Comparison of ENCODE assay signal across 24 cellular contexts in the genomic region with DNA sequence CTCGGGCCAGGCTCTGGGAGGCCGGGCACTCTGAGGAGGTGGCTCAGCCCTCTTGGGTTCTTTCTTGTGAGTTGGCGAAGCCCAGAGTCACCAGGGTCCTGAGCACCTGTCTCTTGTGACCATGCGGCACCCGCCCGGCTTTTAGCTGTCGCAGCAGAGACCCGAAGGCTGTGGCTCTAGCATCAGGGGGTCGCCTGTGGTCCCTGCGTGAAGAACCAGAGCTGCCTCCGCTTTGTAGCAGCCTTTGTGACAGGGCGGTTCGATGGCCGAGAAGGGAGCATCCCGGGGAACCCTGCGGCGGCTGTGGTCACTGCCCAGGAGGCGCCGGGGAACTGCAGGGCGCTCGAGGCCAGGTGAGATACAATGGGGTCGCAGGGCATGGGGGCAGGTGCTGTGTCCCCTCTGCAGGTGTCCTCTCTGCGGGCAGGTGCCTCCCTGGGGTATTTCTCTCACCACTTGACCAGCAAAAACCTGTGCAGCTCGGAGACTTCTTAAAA. TPM values are rescaled to one million over a fixed set of nuclear protein-coding genes. Genes with fewer than 3 reads are reported as not detected.
DNase-seq lines count a peak whose midpoint lies in the region; ATAC-seq and TF ChIP-seq lines count a peak whose summit lies in the region.
"Had no signal": no experiment of that assay in that cellular context is flagged by ENCODE, and none has a peak within 500 bp of the region (broad histone marks: within the 10 kb centered on the region; RNA-seq: fewer than 3 reads in every experiment).

No MANE protein-coding gene starts in this region.

- WGBS in sigmoid colon, 2 donors = 91% methylated on average over 24 of the region's 24 CpGs
- WGBS in upper lobe of left lung, 2 donors = 60 to 70% methylated on average over 10 to 23 of the region's 24 CpGs

- H3K36me3 Mint-ChIP-seq in MCF 10A (ENCODE audit: insufficient read depth, unreplicated experiment) = peaks cover 6% of the 10 kb centered on the region
- H3K36me3 Mint-ChIP-seq: activated naive CD8-positive, alpha-beta T cell; IgD-negative memory B cell; neural progenitor cell had no signal

- H3K9me3 ChIP-seq in breast epithelium (no peaks in the 10 kb centered on the region), sigmoid colon (no peaks in the 10 kb centered on the region), upper lobe of left lung (no peaks in the 10 kb centered on the region)
- H3K9me3 ChIP-seq: mucosa of descending colon, SJSA1 had no signal

- POLR2A ChIA-PET in MCF 10A (lab: Yijun Ruan, JAX) = no interaction called here

- CTCF ChIA-PET in MCF 10A (lab: Yijun Ruan, JAX) = interaction anchor here (0.5 kb wide), 1 partner anchor 8 kb away, joined by 5 read pairs; no protein-coding TSS in a partner anchor

- ATAC-seq in upper lobe of left lung (ENCODE audit: low FRiP score in 2 of 2) = no peak
- ATAC-seq: HCT116, Panc1 had no signal

- intact Hi-C loops in breast epithelium (cut with DNase I; ENCODE audit: low total_unique reads) = no loop called here
- intact Hi-C loops in MCF 10A (cut with micrococcal nuclease) = no loop called here
- intact Hi-C loops in sigmoid colon (cut with DNase I) = no loop called here

- TF ChIP-seq CTCF in breast epithelium (IDR thresholded peaks at IDR 0.05) = no peak
- no peak for TF ChIP-seq CTCF in MCF 10A (IDR thresholded peaks at IDR 0.05; ENCODE audit: unreplicated experiment)
- TF ChIP-seq CTCF in sigmoid colon (IDR thresholded peaks at IDR 0.05) = no peak
- no peak for TF ChIP-seq CTCF in upper lobe of left lung (IDR thresholded peaks at IDR 0.05)

- H3K36me3 ChIP-seq in breast epithelium = no peaks in the 10 kb centered on the region
- H3K36me3 ChIP-seq in sigmoid colon = no peaks in the 10 kb centered on the region
- no peaks in the 10 kb centered on the region for H3K36me3 ChIP-seq in upper lobe of left lung
- H3K36me3 ChIP-seq: neural progenitor cell, SJSA1 had no signal

- TF ChIP-seq POLR2A in breast epithelium (IDR thresholded peaks at IDR 0.05) (no peak), sigmoid colon (IDR thresholded peaks at IDR 0.05) (no peak), upper lobe of left lung (IDR thresholded peaks at IDR 0.05) (no peak)

- no peaks in the 10 kb centered on the region for H3K4me1 ChIP-seq in breast epithelium
- H3K4me1 ChIP-seq in sigmoid colon = no peaks in the 10 kb centered on the region
- peaks cover 0 to 10% (median 8%) of the 10 kb centered on the region in 4 donors for H3K4me1 ChIP-seq in upper lobe of left lung
- H3K4me1 ChIP-seq: SJSA1 had no signal

- H3K27me3 ChIP-seq in breast epithelium = no peaks in the 10 kb centered on the region
- peaks cover 2% of the 10 kb centered on the region for H3K27me3 ChIP-seq in layer of hippocampus (ENCODE audit: control insufficient read depth, insufficient read depth, low read length)
- peaks cover 0 to 28% (median 0%) of the 10 kb centered on the region in 3 donors for H3K27me3 ChIP-seq in sigmoid colon
- no peaks in the 10 kb centered on the region for H3K27me3 ChIP-seq in upper lobe of left lung
- H3K27me3 ChIP-seq: neural progenitor cell had no signal

- in situ Hi-C loops in ACHN (cut with HindIII; ENCODE audit: low pct_ligation_motif_present, low pct_unique_long_range_greater_than_20kb, low sequenced_read_pairs) = no loop called here

- peaks cover under 1% of the 10 kb centered on the region for H3K27me3 Mint-ChIP-seq in MCF 10A (ENCODE audit: insufficient read depth, unreplicated experiment)
- H3K27me3 Mint-ChIP-seq: activated CD4-positive, alpha-beta T cell treated with anti-CD3 and anti-CD28 coated beads, Interleukin-2, amount 10 ng/mL, durations not matched to agents 24 days and 14 days; activated naive CD8-positive, alpha-beta T cell had no signal

- no peak overlapping the region for H3K27ac Mint-ChIP-seq in MCF 10A (ENCODE audit: low read depth, unreplicated experiment)
- H3K27ac Mint-ChIP-seq: activated CD4-positive, alpha-beta T cell treated with anti-CD3 and anti-CD28 coated beads, Interleukin-2, amount 10 ng/mL, durations not matched to agents 24 days and 14 days; activated naive CD8-positive, alpha-beta T cell; activated T-helper 1 cell treated with anti-CD3 and anti-CD28 coated beads, Interleukin-12 subunit alpha, Interleukin-12 subunit beta, Interleukin-2, Interleukin-4 antibody, amounts not matched to agents 30 ng/mL and 10 ng/mL and 1 ng/mL, durations not matched to agents 14 hours and 24 hours and 36 hours; CD8-positive, alpha-beta memory T cell; IgD-negative memory B cell; neural progenitor cell had no signal

- peak overlapping the region in 1 of 2 donors; percentile 39 for H3K27ac ChIP-seq in breast epithelium
- peak overlapping the region; percentile 57 for H3K27ac ChIP-seq in layer of hippocampus (ENCODE audit: low read depth, low read length)
- H3K27ac ChIP-seq in sigmoid colon = peak overlapping the region; percentile 2 to 65 (median 26)
- H3K27ac ChIP-seq in upper lobe of left lung = peak overlapping the region; percentile 80 to 92 (median 82)
- H3K27ac ChIP-seq: 22Rv1, neural progenitor cell, SJSA1, VCaP had no signal

- no peak for TF ChIP-seq EP300 in sigmoid colon (IDR thresholded peaks at IDR 0.05)
- TF ChIP-seq EP300 in upper lobe of left lung (IDR thresholded peaks at IDR 0.05) = no peak

- DNase-seq in breast epithelium (ENCODE audit: low spot score in 2 of 2) (no peak), MCF 10A (ENCODE audit: unreplicated experiment) (no peak), sigmoid colon (no peak), upper lobe of left lung (peak in 1 of 2 donors; percentile 72), ACHN (no peak)
- no peak for DNase-seq in stimulated activated CD4-positive, alpha-beta T cell treated with anti-CD3 and anti-CD28 coated beads, Interleukin-15, amount 100 ng/mL, for 24 hours
- no peak for DNase-seq in activated naive CD4-positive, alpha-beta T cell (lab: John Stamatoyannopoulos, UW)
- DNase-seq: activated CD4-positive, alpha-beta T cell treated with anti-CD3 and anti-CD28 coated beads, Interleukin-2, amount 10 ng/mL, durations not matched to agents 24 days and 14 days; CD8-positive, alpha-beta memory T cell; endodermal cell; NCI-H1417 treated with DMSO at 0.1 percent for 48 hours; NCI-H510A treated with DMSO at 0.1 percent for 48 hours had no signal

- H3K4me3 ChIP-seq in breast epithelium = peak overlapping the region; percentile 37 to 53 (median 39)
- peak overlapping the region in 3 of 4 donors; percentile 19 to 26 (median 24) for H3K4me3 ChIP-seq in sigmoid colon
- peak overlapping the region; percentile 29 to 48 (median 38) for H3K4me3 ChIP-seq in upper lobe of left lung
- H3K4me3 ChIP-seq: mucosa of descending colon, neural progenitor cell, SJSA1 had no signal

- BruUV-seq in MCF 10A (replicated peaks; lab: Mats Ljungman, UMichigan) = no TSS peak

- no peak overlapping the region for H3K4me3 Mint-ChIP-seq in MCF 10A (ENCODE audit: unreplicated experiment)
- H3K4me3 Mint-ChIP-seq: activated CD4-positive, alpha-beta T cell treated with anti-CD3 and anti-CD28 coated beads, Interleukin-2, amount 10 ng/mL, durations not matched to agents 24 days and 14 days; activated naive CD8-positive, alpha-beta T cell; activated T-helper 1 cell treated with anti-CD3 and anti-CD28 coated beads, Interleukin-12 subunit alpha, Interleukin-12 subunit beta, Interleukin-2, Interleukin-4 antibody, amounts not matched to agents 30 ng/mL and 10 ng/mL and 1 ng/mL, durations not matched to agents 14 hours and 24 hours and 36 hours; CD8-positive, alpha-beta memory T cell; endodermal cell; IgD-negative memory B cell; neural progenitor cell had no signal

- H3K4me1 Mint-ChIP-seq in MCF 10A (ENCODE audit: insufficient read depth, unreplicated experiment) = no peaks in the 10 kb centered on the region
- H3K4me1 Mint-ChIP-seq: activated CD4-positive, alpha-beta T cell treated with anti-CD3 and anti-CD28 coated beads, Interleukin-2, amount 10 ng/mL, durations not matched to agents 24 days and 14 days; endodermal cell; IgD-negative memory B cell had no signal

- no peaks in the 10 kb centered on the region for H3K9me3 Mint-ChIP-seq in MCF 10A (ENCODE audit: unreplicated experiment)
- H3K9me3 Mint-ChIP-seq: activated CD4-positive, alpha-beta T cell treated with anti-CD3 and anti-CD28 coated beads, Interleukin-2, amount 10 ng/mL, durations not matched to agents 24 days and 14 days; activated T-helper 1 cell treated with anti-CD3 and anti-CD28 coated beads, Interleukin-12 subunit alpha, Interleukin-12 subunit beta, Interleukin-2, Interleukin-4 antibody, amounts not matched to agents 30 ng/mL and 10 ng/mL and 1 ng/mL, durations not matched to agents 14 hours and 24 hours and 36 hours; CD8-positive, alpha-beta memory T cell; endodermal cell; IgD-negative memory B cell; neural progenitor cell had no signal

RNA-seq across cellular contexts. Expression of gene MCF2L, which starts 10.4 kb away (rescaled TPM):
- total RNA-seq in breast epithelium = 10 to 100 TPM; 33.4 to 77.3 (median 38.6) TPM
- not detected in 2 replicates for total RNA-seq in MCF 10A (2022)
- total RNA-seq in sigmoid colon = 10 to 100 TPM in 3 of 4 donors, 1 to 10 TPM in 1; 7.5 to 20.2 (median 13.0) TPM
- 10 to 100 TPM; 43.5 to 59.9 (median 51.1) TPM for polyA plus RNA-seq in sigmoid colon
- 10 to 100 TPM; 14.3 to 99.5 (median 53.1) TPM for total RNA-seq in upper lobe of left lung
- total RNA-seq: activated T-helper 1 cell treated with anti-CD3 and anti-CD28 coated beads, Interleukin-12 subunit alpha, Interleukin-12 subunit beta, Interleukin-2, Interleukin-4 antibody, amounts not matched to agents 30 ng/mL and 10 ng/mL and 1 ng/mL, durations not matched to agents 14 hours and 24 hours and 36 hours; M059J had no signal
